1 cellular context compared by ENCODE assay signal in the genomic region with DNA sequence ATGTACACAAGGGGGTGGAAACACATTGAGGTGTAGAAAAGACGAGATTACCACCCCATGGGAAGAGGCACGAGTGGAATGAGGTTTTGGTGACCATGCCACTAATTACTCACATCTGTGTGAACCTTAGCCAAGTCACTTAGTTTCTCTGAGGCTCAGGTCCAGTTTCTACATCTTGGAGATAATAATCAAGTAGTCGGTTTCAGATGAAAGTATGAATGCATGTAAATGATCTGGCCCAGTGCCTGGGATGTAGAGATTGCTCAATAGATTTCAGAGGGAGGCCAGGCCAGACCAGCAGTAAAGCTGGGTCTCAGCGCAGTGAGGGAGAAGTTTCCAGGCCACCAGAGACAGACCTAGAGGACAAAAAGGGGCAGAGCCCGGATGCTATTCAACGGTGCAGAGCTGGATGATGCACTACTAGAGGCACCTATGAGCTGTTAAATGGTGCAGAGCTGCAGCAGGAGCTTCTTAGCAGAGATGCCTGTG.
TF ChIP-seq lines count a peak whose summit lies in the region.

No MANE protein-coding gene starts in this region.

TF ChIP-seq in HepG2, 621 proteins besides CTCF, POLR2A, EP300 and RAD21 (continued from another document):
- TF ChIP-seq GTF3A (CRISPR knock-in tag; conservative IDR thresholded peaks at IDR 0.05): no peak
